1 cellular context compared by ENCODE assay signal in the genomic region with DNA sequence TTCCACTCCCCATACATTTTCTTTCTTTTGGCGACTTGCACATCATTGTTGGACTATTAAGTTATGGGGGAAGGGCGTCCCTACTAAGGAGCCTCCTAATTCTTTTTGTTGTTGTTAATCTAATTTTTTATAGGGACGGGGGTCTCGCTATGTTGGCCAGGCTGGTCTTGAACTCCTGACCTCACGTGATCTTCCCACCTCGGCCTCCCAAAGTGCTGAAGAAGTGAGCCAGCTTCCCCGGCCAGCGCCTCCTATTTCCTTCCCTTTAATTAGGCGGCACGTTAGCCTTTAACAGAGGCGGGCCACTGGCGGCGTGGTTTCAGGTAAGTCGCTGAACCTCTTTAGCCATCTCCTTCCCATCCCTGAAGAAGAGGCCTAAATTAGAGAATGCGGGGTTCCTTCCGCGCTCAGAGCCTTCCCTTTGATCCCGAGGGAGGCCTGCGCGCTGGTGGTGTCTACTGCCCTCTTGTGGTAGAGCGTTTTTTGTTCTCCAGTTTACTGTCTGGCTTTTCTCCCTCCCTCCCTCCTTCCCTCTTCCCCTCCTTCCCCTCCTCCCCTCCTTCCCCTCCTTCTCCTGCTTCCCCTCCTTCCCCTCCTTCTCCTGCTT.
TF ChIP-seq lines count a peak whose summit lies in the region.

No MANE protein-coding gene starts in this region.

TF ChIP-seq in K562, 482 proteins besides CTCF, POLR2A, EP300 and RAD21 (continues in another document):
- TF ChIP-seq LEF1 (IDR thresholded peaks at IDR 0.05) (peak; percentile 93), RB1 (IDR thresholded peaks at IDR 0.05; ENCODE audit: low read depth) (peak; percentile 65; the same call in 1 of the 2 replicates), BRD9 (IDR thresholded peaks at IDR 0.05; ENCODE audit: low read depth, partially characterized antibody) (no peak), TEAD1 (CRISPR knock-in tag; IDR thresholded peaks at IDR 0.05) (0 out of 4 replicates have a peak, but pooled peaks of 1 of the 2 experiments have one; percentile 20), TCF7 (IDR thresholded peaks at IDR 0.05; ENCODE audit: borderline replicate concordance) (peak; percentile 94), SMC3 (conservative IDR thresholded peaks at IDR 0.05; ENCODE audit: insufficient read depth, low read depth, low read length) (peak; percentile 61), CCAR2 (IDR thresholded peaks at IDR 0.05; ENCODE audit: low read depth, low read length) (no peak), CXXC5 (CRISPR knock-in tag; IDR thresholded peaks at IDR 0.05) (peak; percentile 40), BCOR (IDR thresholded peaks at IDR 0.05) (peak; percentile 47; the same call in 1 of the 2 replicates), SOX6 (IDR thresholded peaks at IDR 0.05) (peak; percentile 42; the same call in 1 of the 2 replicates), MAFK (IDR thresholded peaks at IDR 0.05; ENCODE audit: low read length) (0 out of 2 replicates have a peak, but pooled peaks have one; percentile 2), ZKSCAN8 (CRISPR knock-in tag; IDR thresholded peaks at IDR 0.05) (no peak), ZFP36 (IDR thresholded peaks at IDR 0.05; ENCODE audit: low read depth, low read length, partially characterized antibody) (peak; percentile 34), XRCC5 (IDR thresholded peaks at IDR 0.05; ENCODE audit: low read depth, low read length) (peak; percentile 67; the same call in 1 of the 2 replicates), SMARCA5 (IDR thresholded peaks at IDR 0.05) (0 out of 2 replicates have a peak, but pooled peaks have one; percentile 35), BHLHE40 (IDR thresholded peaks at IDR 0.05; ENCODE audit: low read length) (peak; percentile 33; the same call in 1 of the 2 replicates), NR2C1 (IDR thresholded peaks at IDR 0.05) (no peak), NR2C1 (tag; IDR thresholded peaks at IDR 0.05) (0 out of 2 replicates have a peak, but pooled peaks have one; percentile 22), STAG1 (CRISPR knock-in tag; IDR thresholded peaks at IDR 0.05; ENCODE audit: borderline replicate concordance) (peak; percentile 68), CTBP1 (IDR thresholded peaks at IDR 0.05; ENCODE audit: borderline replicate concordance) (peak; percentile 48; the same call in 1 of the 2 replicates), RBM25 (IDR thresholded peaks at IDR 0.05; ENCODE audit: low read depth, low read length, severe bottlenecking) (peak; percentile 27), NBN (IDR thresholded peaks at IDR 0.05; ENCODE audit: low read depth) (peak; percentile 66; the same call in 1 of the 2 replicates), ZNF24 (IDR thresholded peaks at IDR 0.05) (0 out of 2 replicates have a peak, but pooled peaks have one; percentile 18), ETV1 (tag; conservative IDR thresholded peaks at IDR 0.05; ENCODE audit: low read depth) (peak; percentile 18; the same call in 1 of the 2 replicates), PTTG1 (tag; IDR thresholded peaks at IDR 0.05; ENCODE audit: low read depth) (no peak), TOE1 (IDR thresholded peaks at IDR 0.05; ENCODE audit: borderline replicate concordance) (peak; percentile 46; the same call in 1 of the 2 replicates), TOE1 (CRISPR knock-in tag; IDR thresholded peaks at IDR 0.05; ENCODE audit: borderline replicate concordance, low read depth) (no peak), RCOR1 (IDR thresholded peaks at IDR 0.05; ENCODE audit: borderline replicate concordance in 1 of 2, low read depth in 2 of 2, low read length in 2 of 2) (peak in 1 of 2 experiments; percentile 26; a peak in 1 of 4 replicates), SPI1 (IDR thresholded peaks at IDR 0.05; ENCODE audit: borderline replicate concordance, low read depth, low read length) (0 out of 2 replicates have a peak, but pooled peaks have one; percentile 24), NR2C2 (CRISPR knock-in tag; IDR thresholded peaks at IDR 0.05) (no peak), NR2C2 (tag; IDR thresholded peaks at IDR 0.05) (0 out of 2 replicates have a peak, but pooled peaks have one; percentile 36), PCBP1 (IDR thresholded peaks at IDR 0.05; ENCODE audit: low read depth, low read length, poor library complexity, severe bottlenecking) (peak; percentile 53), HDAC2 (IDR thresholded peaks at IDR 0.05) (peak; percentile 46; the same call in 1 of the 2 replicates)
- TF ChIP-seq, protein P1, sequence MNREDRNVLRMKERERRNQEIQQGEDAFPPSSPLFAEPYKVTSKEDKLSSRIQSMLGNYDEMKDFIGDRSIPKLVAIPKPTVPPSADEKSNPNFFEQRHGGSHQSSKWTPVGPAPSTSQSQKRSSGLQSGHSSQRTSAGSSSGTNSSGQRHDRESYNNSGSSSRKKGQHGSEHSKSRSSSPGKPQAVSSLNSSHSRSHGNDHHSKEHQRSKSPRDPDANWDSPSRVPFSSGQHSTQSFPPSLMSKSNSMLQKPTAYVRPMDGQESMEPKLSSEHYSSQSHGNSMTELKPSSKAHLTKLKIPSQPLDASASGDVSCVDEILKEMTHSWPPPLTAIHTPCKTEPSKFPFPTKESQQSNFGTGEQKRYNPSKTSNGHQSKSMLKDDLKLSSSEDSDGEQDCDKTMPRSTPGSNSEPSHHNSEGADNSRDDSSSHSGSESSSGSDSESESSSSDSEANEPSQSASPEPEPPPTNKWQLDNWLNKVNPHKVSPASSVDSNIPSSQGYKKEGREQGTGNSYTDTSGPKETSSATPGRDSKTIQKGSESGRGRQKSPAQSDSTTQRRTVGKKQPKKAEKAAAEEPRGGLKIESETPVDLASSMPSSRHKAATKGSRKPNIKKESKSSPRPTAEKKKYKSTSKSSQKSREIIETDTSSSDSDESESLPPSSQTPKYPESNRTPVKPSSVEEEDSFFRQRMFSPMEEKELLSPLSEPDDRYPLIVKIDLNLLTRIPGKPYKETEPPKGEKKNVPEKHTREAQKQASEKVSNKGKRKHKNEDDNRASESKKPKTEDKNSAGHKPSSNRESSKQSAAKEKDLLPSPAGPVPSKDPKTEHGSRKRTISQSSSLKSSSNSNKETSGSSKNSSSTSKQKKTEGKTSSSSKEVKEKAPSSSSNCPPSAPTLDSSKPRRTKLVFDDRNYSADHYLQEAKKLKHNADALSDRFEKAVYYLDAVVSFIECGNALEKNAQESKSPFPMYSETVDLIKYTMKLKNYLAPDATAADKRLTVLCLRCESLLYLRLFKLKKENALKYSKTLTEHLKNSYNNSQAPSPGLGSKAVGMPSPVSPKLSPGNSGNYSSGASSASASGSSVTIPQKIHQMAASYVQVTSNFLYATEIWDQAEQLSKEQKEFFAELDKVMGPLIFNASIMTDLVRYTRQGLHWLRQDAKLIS (CRISPR knock-in tag; IDR thresholded peaks at IDR 0.05): no peak
- TF ChIP-seq, protein P2, sequence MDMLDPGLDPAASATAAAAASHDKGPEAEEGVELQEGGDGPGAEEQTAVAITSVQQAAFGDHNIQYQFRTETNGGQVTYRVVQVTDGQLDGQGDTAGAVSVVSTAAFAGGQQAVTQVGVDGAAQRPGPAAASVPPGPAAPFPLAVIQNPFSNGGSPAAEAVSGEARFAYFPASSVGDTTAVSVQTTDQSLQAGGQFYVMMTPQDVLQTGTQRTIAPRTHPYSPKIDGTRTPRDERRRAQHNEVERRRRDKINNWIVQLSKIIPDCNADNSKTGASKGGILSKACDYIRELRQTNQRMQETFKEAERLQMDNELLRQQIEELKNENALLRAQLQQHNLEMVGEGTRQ (CRISPR knock-in tag; IDR thresholded peaks at IDR 0.05): 0 out of 2 replicates have a peak, but pooled peaks have one; percentile 23
- TF ChIP-seq, protein P3, sequence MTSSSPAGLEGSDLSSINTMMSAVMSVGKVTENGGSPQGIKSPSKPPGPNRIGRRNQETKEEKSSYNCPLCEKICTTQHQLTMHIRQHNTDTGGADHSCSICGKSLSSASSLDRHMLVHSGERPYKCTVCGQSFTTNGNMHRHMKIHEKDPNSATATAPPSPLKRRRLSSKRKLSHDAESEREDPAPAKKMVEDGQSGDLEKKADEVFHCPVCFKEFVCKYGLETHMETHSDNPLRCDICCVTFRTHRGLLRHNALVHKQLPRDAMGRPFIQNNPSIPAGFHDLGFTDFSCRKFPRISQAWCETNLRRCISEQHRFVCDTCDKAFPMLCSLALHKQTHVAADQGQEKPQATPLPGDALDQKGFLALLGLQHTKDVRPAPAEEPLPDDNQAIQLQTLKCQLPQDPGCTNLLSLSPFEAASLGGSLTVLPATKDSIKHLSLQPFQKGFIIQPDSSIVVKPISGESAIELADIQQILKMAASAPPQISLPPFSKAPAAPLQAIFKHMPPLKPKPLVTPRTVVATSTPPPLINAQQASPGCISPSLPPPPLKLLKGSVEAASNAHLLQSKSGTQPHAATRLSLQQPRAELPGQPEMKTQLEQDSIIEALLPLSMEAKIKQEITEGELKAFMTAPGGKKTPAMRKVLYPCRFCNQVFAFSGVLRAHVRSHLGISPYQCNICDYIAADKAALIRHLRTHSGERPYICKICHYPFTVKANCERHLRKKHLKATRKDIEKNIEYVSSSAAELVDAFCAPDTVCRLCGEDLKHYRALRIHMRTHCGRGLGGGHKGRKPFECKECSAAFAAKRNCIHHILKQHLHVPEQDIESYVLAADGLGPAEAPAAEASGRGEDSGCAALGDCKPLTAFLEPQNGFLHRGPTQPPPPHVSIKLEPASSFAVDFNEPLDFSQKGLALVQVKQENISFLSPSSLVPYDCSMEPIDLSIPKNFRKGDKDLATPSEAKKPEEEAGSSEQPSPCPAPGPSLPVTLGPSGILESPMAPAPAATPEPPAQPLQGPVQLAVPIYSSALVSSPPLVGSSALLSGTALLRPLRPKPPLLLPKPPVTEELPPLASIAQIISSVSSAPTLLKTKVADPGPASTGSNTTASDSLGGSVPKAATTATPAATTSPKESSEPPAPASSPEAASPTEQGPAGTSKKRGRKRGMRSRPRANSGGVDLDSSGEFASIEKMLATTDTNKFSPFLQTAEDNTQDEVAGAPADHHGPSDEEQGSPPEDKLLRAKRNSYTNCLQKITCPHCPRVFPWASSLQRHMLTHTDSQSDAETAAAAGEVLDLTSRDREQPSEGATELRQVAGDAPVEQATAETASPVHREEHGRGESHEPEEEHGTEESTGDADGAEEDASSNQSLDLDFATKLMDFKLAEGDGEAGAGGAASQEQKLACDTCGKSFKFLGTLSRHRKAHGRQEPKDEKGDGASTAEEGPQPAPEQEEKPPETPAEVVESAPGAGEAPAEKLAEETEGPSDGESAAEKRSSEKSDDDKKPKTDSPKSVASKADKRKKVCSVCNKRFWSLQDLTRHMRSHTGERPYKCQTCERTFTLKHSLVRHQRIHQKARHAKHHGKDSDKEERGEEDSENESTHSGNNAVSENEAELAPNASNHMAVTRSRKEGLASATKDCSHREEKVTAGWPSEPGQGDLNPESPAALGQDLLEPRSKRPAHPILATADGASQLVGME (CRISPR knock-in tag; IDR thresholded peaks at IDR 0.05): no peak
- TF ChIP-seq, protein P4, sequence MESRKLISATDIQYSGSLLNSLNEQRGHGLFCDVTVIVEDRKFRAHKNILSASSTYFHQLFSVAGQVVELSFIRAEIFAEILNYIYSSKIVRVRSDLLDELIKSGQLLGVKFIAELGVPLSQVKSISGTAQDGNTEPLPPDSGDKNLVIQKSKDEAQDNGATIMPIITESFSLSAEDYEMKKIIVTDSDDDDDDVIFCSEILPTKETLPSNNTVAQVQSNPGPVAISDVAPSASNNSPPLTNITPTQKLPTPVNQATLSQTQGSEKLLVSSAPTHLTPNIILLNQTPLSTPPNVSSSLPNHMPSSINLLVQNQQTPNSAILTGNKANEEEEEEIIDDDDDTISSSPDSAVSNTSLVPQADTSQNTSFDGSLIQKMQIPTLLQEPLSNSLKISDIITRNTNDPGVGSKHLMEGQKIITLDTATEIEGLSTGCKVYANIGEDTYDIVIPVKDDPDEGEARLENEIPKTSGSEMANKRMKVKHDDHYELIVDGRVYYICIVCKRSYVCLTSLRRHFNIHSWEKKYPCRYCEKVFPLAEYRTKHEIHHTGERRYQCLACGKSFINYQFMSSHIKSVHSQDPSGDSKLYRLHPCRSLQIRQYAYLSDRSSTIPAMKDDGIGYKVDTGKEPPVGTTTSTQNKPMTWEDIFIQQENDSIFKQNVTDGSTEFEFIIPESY (CRISPR knock-in tag; IDR thresholded peaks at IDR 0.05): no peak
- TF ChIP-seq, protein P5, sequence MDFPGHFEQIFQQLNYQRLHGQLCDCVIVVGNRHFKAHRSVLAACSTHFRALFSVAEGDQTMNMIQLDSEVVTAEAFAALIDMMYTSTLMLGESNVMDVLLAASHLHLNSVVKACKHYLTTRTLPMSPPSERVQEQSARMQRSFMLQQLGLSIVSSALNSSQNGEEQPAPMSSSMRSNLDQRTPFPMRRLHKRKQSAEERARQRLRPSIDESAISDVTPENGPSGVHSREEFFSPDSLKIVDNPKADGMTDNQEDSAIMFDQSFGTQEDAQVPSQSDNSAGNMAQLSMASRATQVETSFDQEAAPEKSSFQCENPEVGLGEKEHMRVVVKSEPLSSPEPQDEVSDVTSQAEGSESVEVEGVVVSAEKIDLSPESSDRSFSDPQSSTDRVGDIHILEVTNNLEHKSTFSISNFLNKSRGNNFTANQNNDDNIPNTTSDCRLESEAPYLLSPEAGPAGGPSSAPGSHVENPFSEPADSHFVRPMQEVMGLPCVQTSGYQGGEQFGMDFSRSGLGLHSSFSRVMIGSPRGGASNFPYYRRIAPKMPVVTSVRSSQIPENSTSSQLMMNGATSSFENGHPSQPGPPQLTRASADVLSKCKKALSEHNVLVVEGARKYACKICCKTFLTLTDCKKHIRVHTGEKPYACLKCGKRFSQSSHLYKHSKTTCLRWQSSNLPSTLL (IDR thresholded peaks at IDR 0.05): no peak
- TF ChIP-seq, protein P6, sequence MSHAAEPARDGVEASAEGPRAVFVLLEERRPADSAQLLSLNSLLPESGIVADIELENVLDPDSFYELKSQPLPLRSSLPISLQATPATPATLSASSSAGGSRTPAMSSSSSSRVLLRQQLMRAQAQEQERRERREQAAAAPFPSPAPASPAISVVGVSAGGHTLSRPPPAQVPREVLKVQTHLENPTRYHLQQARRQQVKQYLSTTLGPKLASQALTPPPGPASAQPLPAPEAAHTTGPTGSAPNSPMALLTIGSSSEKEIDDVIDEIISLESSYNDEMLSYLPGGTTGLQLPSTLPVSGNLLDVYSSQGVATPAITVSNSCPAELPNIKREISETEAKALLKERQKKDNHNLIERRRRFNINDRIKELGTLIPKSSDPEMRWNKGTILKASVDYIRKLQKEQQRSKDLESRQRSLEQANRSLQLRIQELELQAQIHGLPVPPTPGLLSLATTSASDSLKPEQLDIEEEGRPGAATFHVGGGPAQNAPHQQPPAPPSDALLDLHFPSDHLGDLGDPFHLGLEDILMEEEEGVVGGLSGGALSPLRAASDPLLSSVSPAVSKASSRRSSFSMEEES (CRISPR knock-in tag; IDR thresholded peaks at IDR 0.05): peak; percentile 53; the same call in 1 of the 2 replicates
- TF ChIP-seq, protein P7, sequence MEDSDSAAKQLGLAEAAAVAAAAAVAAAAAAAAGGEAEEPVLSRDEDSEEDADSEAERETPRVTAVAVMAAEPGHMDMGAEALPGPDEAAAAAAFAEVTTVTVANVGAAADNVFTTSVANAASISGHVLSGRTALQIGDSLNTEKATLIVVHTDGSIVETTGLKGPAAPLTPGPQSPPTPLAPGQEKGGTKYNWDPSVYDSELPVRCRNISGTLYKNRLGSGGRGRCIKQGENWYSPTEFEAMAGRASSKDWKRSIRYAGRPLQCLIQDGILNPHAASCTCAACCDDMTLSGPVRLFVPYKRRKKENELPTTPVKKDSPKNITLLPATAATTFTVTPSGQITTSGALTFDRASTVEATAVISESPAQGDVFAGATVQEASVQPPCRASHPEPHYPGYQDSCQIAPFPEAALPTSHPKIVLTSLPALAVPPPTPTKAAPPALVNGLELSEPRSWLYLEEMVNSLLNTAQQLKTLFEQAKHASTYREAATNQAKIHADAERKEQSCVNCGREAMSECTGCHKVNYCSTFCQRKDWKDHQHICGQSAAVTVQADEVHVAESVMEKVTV (CRISPR knock-in tag; IDR thresholded peaks at IDR 0.05): peak; percentile 68
